ENCODE assay signal across 8 cellular contexts in genomic region chr17:47188266-47188665, GRCh38. TPM values are rescaled to one million over a fixed set of nuclear protein-coding genes. Genes with fewer than 3 reads are reported as not detected.
DNase-seq lines count a peak whose midpoint lies in the region; ATAC-seq lines count a peak whose summit lies in the region.

No MANE protein-coding gene starts in this region.

- H3K4me1 ChIP-seq in SJCRH30 (peaks cover 5% of the 10 kb centered on the region), mucosa of rectum (ENCODE audit: control insufficient read depth in 2 of 2, insufficient read depth in 2 of 2, low read length in 2 of 2) (peaks cover 9 to 12% of the 10 kb centered on the region in 2 donors)
- peaks cover 9% of the 10 kb centered on the region for H3K4me1 ChIP-seq in effector memory CD4-positive, alpha-beta T cell (ENCODE audit: control insufficient read depth, insufficient read depth, low read length, poor library complexity, severe bottlenecking)

- H3K36me3 Mint-ChIP-seq in stimulated activated naive CD8-positive, alpha-beta T cell treated with anti-CD3 and anti-CD28 coated beads, Interleukin-15, Interleukin-2, amounts not matched to agents 100 ng/mL and 50 ng/mL, for 24 hours (ENCODE audit: low read depth) = peaks cover 12% of the 10 kb centered on the region

- H3K27me3 Mint-ChIP-seq in stimulated activated naive CD8-positive, alpha-beta T cell treated with anti-CD3 and anti-CD28 coated beads, Interleukin-15, Interleukin-2, amounts not matched to agents 100 ng/mL and 50 ng/mL, for 24 hours = no peaks in the 10 kb centered on the region

- H3K27me3 ChIP-seq in SJCRH30 (no peaks in the 10 kb centered on the region), mucosa of rectum (ENCODE audit: control insufficient read depth in 2 of 2, insufficient read depth in 2 of 2, low read length in 2 of 2) (no peaks in the 10 kb centered on the region)
- H3K27me3 ChIP-seq in effector memory CD4-positive, alpha-beta T cell (replicated peaks; ENCODE audit: control insufficient read depth, insufficient read depth, low read length, poor library complexity, severe bottlenecking) = no peaks in the 10 kb centered on the region

- DNase-seq in stimulated activated naive CD8-positive, alpha-beta T cell treated with anti-CD3 and anti-CD28 coated beads, Interleukin-15, Interleukin-2, amounts not matched to agents 100 U/mL and 50 U/mL, for 24 hours = no peak
- DNase-seq in SJCRH30 = peak in 1 of 2 experiments; percentile 56
- no peak for DNase-seq in effector memory CD4-positive, alpha-beta T cell

- no peak for ATAC-seq in stimulated activated naive CD8-positive, alpha-beta T cell treated with anti-CD3 and anti-CD28 coated beads, Interleukin-15, Interleukin-2, amounts not matched to agents 100 U/mL and 50 U/mL, for 24 hours
- ATAC-seq in HG03025 (IDR thresholded peaks at IDR 0.05; ENCODE audit: low FRiP score, unreplicated experiment) (no peak), GM21447 (IDR thresholded peaks at IDR 0.05; ENCODE audit: unreplicated experiment) (no peak), GM19324 (IDR thresholded peaks at IDR 0.05; ENCODE audit: low FRiP score, unreplicated experiment) (no peak)

- H3K4me3 Mint-ChIP-seq in stimulated activated naive CD8-positive, alpha-beta T cell treated with anti-CD3 and anti-CD28 coated beads, Interleukin-15, Interleukin-2, amounts not matched to agents 100 ng/mL and 50 ng/mL, for 24 hours = peak overlapping the region; percentile 95

- H3K36me3 ChIP-seq in SJCRH30 = peaks cover 6% of the 10 kb centered on the region; the same call in 1 of the 2 replicates
- no peaks in the 10 kb centered on the region for H3K36me3 ChIP-seq in effector memory CD4-positive, alpha-beta T cell (ENCODE audit: control insufficient read depth, insufficient read depth, low read length)
- no peaks in the 10 kb centered on the region for H3K36me3 ChIP-seq in mucosa of rectum (ENCODE audit: control insufficient read depth in 2 of 2, insufficient read depth in 2 of 2, low read length in 2 of 2)

- H3K4me3 ChIP-seq in SJCRH30 (peak overlapping the region; percentile 75), mucosa of rectum (ENCODE audit: low read length in 2 of 2) (peak overlapping the region; percentile 93 to 96)
- peak overlapping the region; percentile 87 for H3K4me3 ChIP-seq in effector memory CD4-positive, alpha-beta T cell (ENCODE audit: insufficient read depth, low read depth, low read length, poor library complexity, severe bottlenecking)

- peak overlapping the region; percentile 88 for H3K27ac ChIP-seq in SJCRH30
- peak overlapping the region; percentile 93 for H3K27ac ChIP-seq in effector memory CD4-positive, alpha-beta T cell (ENCODE audit: insufficient read depth, low read length, poor library complexity, severe bottlenecking)
- peak overlapping the region; percentile 93 to 96 for H3K27ac ChIP-seq in mucosa of rectum (ENCODE audit: low read depth in 2 of 2, low read length in 2 of 2)

- peak overlapping the region; percentile 92 to 97 for H3K9ac ChIP-seq in mucosa of rectum (ENCODE audit: low read depth in 1 of 2, low read length in 2 of 2)

- peak overlapping the region; percentile 96 for H3K27ac Mint-ChIP-seq in stimulated activated naive CD8-positive, alpha-beta T cell treated with anti-CD3 and anti-CD28 coated beads, Interleukin-15, Interleukin-2, amounts not matched to agents 100 ng/mL and 50 ng/mL, for 24 hours

- H3K9me3 ChIP-seq in SJCRH30 (replicated peaks) (no peaks in the 10 kb centered on the region), mucosa of rectum (ENCODE audit: control insufficient read depth in 2 of 2, low read length in 2 of 2) (no peaks in the 10 kb centered on the region)
- H3K9me3 ChIP-seq in effector memory CD4-positive, alpha-beta T cell (ENCODE audit: control insufficient read depth, low read length) = no peaks in the 10 kb centered on the region

- no peaks in the 10 kb centered on the region for H3K9me3 Mint-ChIP-seq in stimulated activated naive CD8-positive, alpha-beta T cell treated with anti-CD3 and anti-CD28 coated beads, Interleukin-15, Interleukin-2, amounts not matched to agents 100 ng/mL and 50 ng/mL, for 24 hours

- H3K4me1 Mint-ChIP-seq in stimulated activated naive CD8-positive, alpha-beta T cell treated with anti-CD3 and anti-CD28 coated beads, Interleukin-15, Interleukin-2, amounts not matched to agents 100 ng/mL and 50 ng/mL, for 24 hours (ENCODE audit: low read depth) = peaks cover 58% of the 10 kb centered on the region

RNA-seq across cellular contexts. Expression of gene CDC27, which starts 0.8 kb away (rescaled TPM):
- 163 and 205 TPM in 2 replicates for total RNA-seq in SJCRH30 (2014; rRNA removed; shearing (Covaris generic))

RNA-seq across cellular contexts. Expression of gene MYL4, which starts 20.9 kb away (rescaled TPM):
- total RNA-seq in SJCRH30 (2014; rRNA removed; shearing (Covaris generic)) = 58.4 and 61.9 TPM in 2 replicates
